Comparison of ENCODE assay signal across 27 cellular contexts in genomic region chr9:122053546-122053945, GRCh38. TPM values are rescaled to one million over a fixed set of nuclear protein-coding genes. Genes with fewer than 3 reads are reported as not detected.
DNase-seq lines count a peak whose midpoint lies in the region; ATAC-seq and TF ChIP-seq lines count a peak whose summit lies in the region.
"Had no signal": no experiment of that assay in that cellular context is flagged by ENCODE, and none has a peak within 500 bp of the region (broad histone marks: within the 10 kb centered on the region; RNA-seq: fewer than 3 reads in every experiment).

No MANE protein-coding gene starts in this region.

- CTCF ChIA-PET in WTC11 (lab: Charles Lee) = no interaction called here

- H3K9me3 ChIP-seq in right cardiac atrium (ENCODE audit: control insufficient read depth, low read length) = no peaks in the 10 kb centered on the region
- H3K9me3 ChIP-seq in heart right ventricle = no peaks in the 10 kb centered on the region
- H3K9me3 ChIP-seq: A549, Caco-2 had no signal

- no peaks in the 10 kb centered on the region for H3K36me3 Mint-ChIP-seq in WTC11

- no peaks in the 10 kb centered on the region for H3K36me3 ChIP-seq in heart right ventricle

- H3K27me3 ChIP-seq in right cardiac atrium (ENCODE audit: control insufficient read depth, insufficient read depth) = no peaks in the 10 kb centered on the region
- H3K27me3 ChIP-seq in heart right ventricle = no peaks in the 10 kb centered on the region
- no peaks in the 10 kb centered on the region for H3K27me3 ChIP-seq in layer of hippocampus (ENCODE audit: control insufficient read depth, insufficient read depth, low read length)
- H3K27me3 ChIP-seq: dorsolateral prefrontal cortex had no signal

- H3K27ac ChIP-seq in right cardiac atrium (ENCODE audit: low read length) (no peak overlapping the region), heart right ventricle (no peak overlapping the region), layer of hippocampus (ENCODE audit: low read depth, low read length) (peak overlapping the region; percentile 60)
- H3K27ac ChIP-seq: A549, SK-N-MC had no signal

- H3K4me1 ChIP-seq in right cardiac atrium (ENCODE audit: control insufficient read depth, insufficient read depth, low read length) (no peaks in the 10 kb centered on the region), heart right ventricle (peaks cover 0 to 9% (median 0%) of the 10 kb centered on the region in 9 donors)
- H3K4me1 ChIP-seq: A549, Caco-2 had no signal

- H3K9me3 Mint-ChIP-seq in WTC11 = no peaks in the 10 kb centered on the region
- H3K9me3 Mint-ChIP-seq: activated CD4-positive, alpha-beta T cell treated with anti-CD3 and anti-CD28 coated beads, Interleukin-2, amount 10 ng/mL, durations not matched to agents 24 days and 14 days; naive thymus-derived CD8-positive, alpha-beta T cell; T-helper 2 cell treated with Interferon-gamma antibody and Interleukin-4, amounts not matched to agents 5 μg/mL and 100 μg/mL, for 36 hours had no signal

- peaks cover 4% of the 10 kb centered on the region; the same call in 1 of the 2 replicates for H3K4me1 Mint-ChIP-seq in WTC11

- H3K27me3 Mint-ChIP-seq in WTC11 (ENCODE audit: low read depth) = peaks cover 4% of the 10 kb centered on the region; the same call in 1 of the 2 replicates

- ATAC-seq in right cardiac atrium (peak; percentile 32 to 36), heart right ventricle (no peak), WTC11 (peak; percentile 60), GM21528 (IDR thresholded peaks at IDR 0.05; ENCODE audit: low FRiP score, unreplicated experiment) (no peak)
- ATAC-seq: A549; left ventricle myocardium superior; naive thymus-derived CD8-positive, alpha-beta T cell had no signal

- POLR2A ChIA-PET in WTC11 (lab: Charles Lee) = no interaction called here

- DNase-seq in right cardiac atrium (no peak), heart right ventricle (no peak), WTC11 (ENCODE audit: low spot score) (no peak), dedifferentiated amniotic fluid mesenchymal stem cell (ENCODE audit: extremely low spot score) (no peak), NCI-H2227 (lab: John Stamatoyannopoulos, UW; ENCODE audit: unreplicated experiment) (no peak)
- DNase-seq in NK-92 treated with Interleukin-12 subunit alpha and Interleukin-12 subunit beta, amount 100 ng/mL, for 24 hours (lab: John Stamatoyannopoulos, UW) = no peak
- DNase-seq: activated CD4-positive, alpha-beta T cell treated with anti-CD3 and anti-CD28 coated beads, Interleukin-2, amount 10 ng/mL, durations not matched to agents 24 days and 14 days; activated naive CD4-positive, alpha-beta T cell treated with anti-CD3 and anti-CD28 coated beads, Interleukin-2, amount 50 U/mL, for 16 hours; aorta; C1 segment of cervical spinal cord; Caco-2; central memory CD4-positive, alpha-beta T cell; DND-41; dorsolateral prefrontal cortex; left ventricle myocardium superior; naive thymus-derived CD8-positive, alpha-beta T cell; NCI-H1048; NCI-H2107; NCI-H510A treated with DMSO at 0.1 percent for 48 hours; RPMI8226; small intestine; stimulated activated CD4-positive, alpha-beta T cell treated with anti-CD3 and anti-CD28 coated beads, Interleukin-1b, Interleukin-23, amount 100 ng/mL, for 48 hours had no signal

- intact Hi-C loops in right cardiac atrium (cut with DNase I) = no loop called here
- intact Hi-C loops in heart right ventricle (cut with DNase I) = no loop called here

- no peak overlapping the region for H3K27ac Mint-ChIP-seq in WTC11
- H3K27ac Mint-ChIP-seq: activated CD4-positive, alpha-beta T cell treated with anti-CD3 and anti-CD28 coated beads, Interleukin-2, amount 10 ng/mL, durations not matched to agents 24 days and 14 days; T-helper 2 cell treated with Interferon-gamma antibody and Interleukin-4, amounts not matched to agents 5 μg/mL and 100 μg/mL, for 36 hours had no signal

- TF ChIP-seq CTCF in heart right ventricle (IDR thresholded peaks at IDR 0.05) (no peak), WTC11 (IDR thresholded peaks at IDR 0.05) (no peak)

- WGBS in right cardiac atrium = 73% methylated on average over 12 of the region's 12 CpGs
- WGBS in heart right ventricle, 2 donors = 74 to 76% methylated on average over 12 of the region's 12 CpGs

- H3K4me3 Mint-ChIP-seq in WTC11 = no peak overlapping the region
- H3K4me3 Mint-ChIP-seq: activated CD4-positive, alpha-beta T cell treated with anti-CD3 and anti-CD28 coated beads, Interleukin-2, amount 10 ng/mL, durations not matched to agents 24 days and 14 days; naive thymus-derived CD8-positive, alpha-beta T cell; T-helper 2 cell treated with Interferon-gamma antibody and Interleukin-4, amounts not matched to agents 5 μg/mL and 100 μg/mL, for 36 hours had no signal

- no peak overlapping the region for H3K4me3 ChIP-seq in right cardiac atrium (ENCODE audit: low read length)
- H3K4me3 ChIP-seq in heart right ventricle = no peak overlapping the region
- H3K4me3 ChIP-seq: A549, dorsolateral prefrontal cortex, SK-N-MC had no signal

TF ChIP-seq in WTC11, 78 proteins besides CTCF, POLR2A, EP300 and RAD21:
- TF ChIP-seq FOXP1 (CRISPR knock-in tag; IDR thresholded peaks at IDR 0.05; ENCODE audit: borderline replicate concordance) (no peak), ZNF416 (CRISPR knock-in tag; IDR thresholded peaks at IDR 0.05) (no peak), OVOL2 (CRISPR knock-in tag; IDR thresholded peaks at IDR 0.05; ENCODE audit: borderline replicate concordance) (no peak), ZNF425 (CRISPR knock-in tag; conservative IDR thresholded peaks at IDR 0.05) (no peak), ATF1 (CRISPR knock-in tag; IDR thresholded peaks at IDR 0.05) (no peak), MAX (CRISPR knock-in tag; IDR thresholded peaks at IDR 0.05) (no peak), ZBTB21 (CRISPR knock-in tag; IDR thresholded peaks at IDR 0.05; ENCODE audit: borderline replicate concordance) (no peak), NFE2L1 (CRISPR knock-in tag; IDR thresholded peaks at IDR 0.05) (no peak), IRF1 (CRISPR knock-in tag; IDR thresholded peaks at IDR 0.05) (no peak)

RNA-seq across cellular contexts. Expression of gene TTLL11, which starts 39.6 kb away (rescaled TPM):
- total RNA-seq in right cardiac atrium (1 to 10 TPM; 3.5 to 8.6 (median 5.8) TPM), heart right ventricle (1 to 10 TPM; 5.2 to 8.7 (median 5.9) TPM), WTC11 (2021) (0.50 to 1.1 TPM (median 0.69 TPM) in 3 replicates)
- polyA plus RNA-seq in right cardiac atrium (3.4 TPM), heart right ventricle (1 to 10 TPM; 2.6 to 4.7 TPM)

Comparison
In these comparisons a context has a peak if more than half of its experiments do, and no peak if none do; other contexts are left out.
1. ATAC-seq: peak in right cardiac atrium (2 of 2) and WTC11 (single experiment); none in heart right ventricle (0 of 8) and GM21528 (single experiment).